ENCODE assay signal across 1 cellular context in genomic region chr1:36187800-36188593, GRCh38.
TF ChIP-seq lines count a peak whose summit lies in the region.

No MANE protein-coding gene starts in this region.

TF ChIP-seq in HepG2, 621 proteins besides CTCF, POLR2A, EP300 and RAD21 (continued from another document and continues in another):
- peak; percentile 87 for TF ChIP-seq PRDM10 (CRISPR knock-in tag; IDR thresholded peaks at IDR 0.05; ENCODE audit: low read depth)
- no peak for TF ChIP-seq SATB2 (CRISPR knock-in tag; IDR thresholded peaks at IDR 0.05)
- TF ChIP-seq KAT7 (CRISPR knock-in tag; IDR thresholded peaks at IDR 0.05; ENCODE audit: borderline replicate concordance), result no peak
- TF ChIP-seq MEF2D (CRISPR knock-in tag; IDR thresholded peaks at IDR 0.05), result no peak; the same call in 1 of the 2 replicates
- no peak for TF ChIP-seq REL (CRISPR knock-in tag; conservative IDR thresholded peaks at IDR 0.05)
- no peak for TF ChIP-seq ESRRA (CRISPR knock-in tag; IDR thresholded peaks at IDR 0.05; ENCODE audit: low read depth)
- no peak for TF ChIP-seq ZBTB40 (IDR thresholded peaks at IDR 0.05)
- no peak for TF ChIP-seq ZBTB40 (CRISPR knock-in tag; IDR thresholded peaks at IDR 0.05)
- peak; percentile 64; the same call in 1 of the 2 replicates for TF ChIP-seq THRA (CRISPR knock-in tag; IDR thresholded peaks at IDR 0.05; ENCODE audit: borderline replicate concordance)
- TF ChIP-seq E2F2 (CRISPR knock-in tag; IDR thresholded peaks at IDR 0.05; ENCODE audit: borderline replicate concordance), result no peak
- TF ChIP-seq MYNN (CRISPR knock-in tag; IDR thresholded peaks at IDR 0.05; ENCODE audit: low read depth), result peak; percentile 65; the same call in 1 of the 2 replicates
- no peak for TF ChIP-seq ZFP41 (CRISPR knock-in tag; IDR thresholded peaks at IDR 0.05; ENCODE audit: borderline replicate concordance)
- no peak for TF ChIP-seq CHD4 (IDR thresholded peaks at IDR 0.05; ENCODE audit: borderline replicate concordance, low read length)
- no peak for TF ChIP-seq KDM1A (CRISPR knock-in tag; IDR thresholded peaks at IDR 0.05)
- no peak for TF ChIP-seq RORA (CRISPR knock-in tag; IDR thresholded peaks at IDR 0.05)
- no peak for TF ChIP-seq CHD2 (IDR thresholded peaks at IDR 0.05; ENCODE audit: low read depth, low read length)
- TF ChIP-seq ZNF766 (CRISPR knock-in tag; IDR thresholded peaks at IDR 0.05; ENCODE audit: borderline replicate concordance), result no peak
- TF ChIP-seq ZNF44 (CRISPR knock-in tag; IDR thresholded peaks at IDR 0.05), result no peak
- TF ChIP-seq ZNF317 (CRISPR knock-in tag; IDR thresholded peaks at IDR 0.05), result no peak
- peak; percentile 42; the same call in 1 of the 2 replicates for TF ChIP-seq ZNF564 (CRISPR knock-in tag; IDR thresholded peaks at IDR 0.05)
- TF ChIP-seq SIX1 (CRISPR knock-in tag; IDR thresholded peaks at IDR 0.05; ENCODE audit: borderline replicate concordance), result no peak
- no peak for TF ChIP-seq GATA4 (IDR thresholded peaks at IDR 0.05; ENCODE audit: borderline replicate concordance, low read depth)
- no peak for TF ChIP-seq CBX1 (IDR thresholded peaks at IDR 0.05; ENCODE audit: low read depth)
- no peak; the same call in 1 of the 2 replicates for TF ChIP-seq GTF2F1 (IDR thresholded peaks at IDR 0.05; ENCODE audit: low read length)
- peak; percentile 43; the same call in 1 of the 2 replicates for TF ChIP-seq ATF2 (CRISPR knock-in tag; IDR thresholded peaks at IDR 0.05)
- no peak for TF ChIP-seq GTF3A (CRISPR knock-in tag; conservative IDR thresholded peaks at IDR 0.05)
- TF ChIP-seq IKZF4 (CRISPR knock-in tag; IDR thresholded peaks at IDR 0.05; ENCODE audit: borderline replicate concordance, low read depth, not compliant biosample characterization), result no peak
- TF ChIP-seq ZMAT5 (CRISPR knock-in tag; IDR thresholded peaks at IDR 0.05; ENCODE audit: borderline replicate concordance, low read depth), result no peak
- TF ChIP-seq GPBP1L1 (CRISPR knock-in tag; IDR thresholded peaks at IDR 0.05), result no peak
- no peak for TF ChIP-seq ZNF333 (CRISPR knock-in tag; IDR thresholded peaks at IDR 0.05; ENCODE audit: borderline replicate concordance)
- no peak for TF ChIP-seq IRF1 (CRISPR knock-in tag; IDR thresholded peaks at IDR 0.05; ENCODE audit: low read depth)
- TF ChIP-seq ZBTB38 (CRISPR knock-in tag; IDR thresholded peaks at IDR 0.05), result 0 out of 2 replicates have a peak, but pooled peaks have one; percentile 12
- no peak for TF ChIP-seq ETS1 (CRISPR knock-in tag; IDR thresholded peaks at IDR 0.05)
- no peak for TF ChIP-seq RNF2 (conservative IDR thresholded peaks at IDR 0.05; ENCODE audit: low read depth)
- peak; percentile 44; the same call in 1 of the 2 replicates for TF ChIP-seq ZZZ3 (CRISPR knock-in tag; IDR thresholded peaks at IDR 0.05; ENCODE audit: borderline replicate concordance)
- TF ChIP-seq ZFY (CRISPR knock-in tag; IDR thresholded peaks at IDR 0.05), result peak; percentile 50; the same call in 1 of the 2 replicates
- peak; percentile 65; the same call in 1 of the 2 replicates for TF ChIP-seq REPIN1 (CRISPR knock-in tag; IDR thresholded peaks at IDR 0.05; ENCODE audit: borderline replicate concordance, low read depth)
